Comparison of ENCODE assay signal across 15 cellular contexts in genomic region chr1:47637111-47637685, GRCh38.
DNase-seq lines count a peak whose midpoint lies in the region; ATAC-seq and TF ChIP-seq lines count a peak whose summit lies in the region.
"Had no signal": no experiment of that assay in that cellular context is flagged by ENCODE, and none has a peak within 500 bp of the region (broad histone marks: within the 10 kb centered on the region; RNA-seq: fewer than 3 reads in every experiment).

No MANE protein-coding gene starts in this region.

- H3K36me3 ChIP-seq in brain microvascular endothelial cell (replicated peaks) (no peaks in the 10 kb centered on the region), lower lobe of right lung (no peaks in the 10 kb centered on the region)

- H3K27ac Mint-ChIP-seq in activated naive CD4-positive, alpha-beta T cell treated with anti-CD3 and anti-CD28 coated beads for 36 hours, result no peak overlapping the region
- H3K27ac Mint-ChIP-seq: CD4-positive, alpha-beta T cell had no signal

- H3K9me3 Mint-ChIP-seq in activated naive CD4-positive, alpha-beta T cell treated with anti-CD3 and anti-CD28 coated beads for 36 hours, result no peaks in the 10 kb centered on the region
- H3K9me3 Mint-ChIP-seq: CD4-positive, alpha-beta T cell had no signal

- H3K4me1 ChIP-seq in lower lobe of right lung, result no peaks in the 10 kb centered on the region

- TF ChIP-seq CTCF in AG10803 (conservative IDR thresholded peaks at IDR 0.05; ENCODE audit: low read length) (no peak), brain microvascular endothelial cell (IDR thresholded peaks at IDR 0.05; ENCODE audit: low read depth, low read length, missing control alignments) (no peak), lower lobe of right lung (IDR thresholded peaks at IDR 0.05) (no peak)

- H3K27me3 Mint-ChIP-seq in activated naive CD4-positive, alpha-beta T cell treated with anti-CD3 and anti-CD28 coated beads for 36 hours (ENCODE audit: low read depth), result peaks cover 11% of the 10 kb centered on the region

- CTCF ChIA-PET in activated naive CD4-positive, alpha-beta T cell treated with anti-CD3 and anti-CD28 coated beads for 36 hours (lab: Charles Lee), result no interaction called here

- H3K9me3 ChIP-seq in lower lobe of right lung, result no peaks in the 10 kb centered on the region

- H3K27me3 ChIP-seq in brain microvascular endothelial cell (replicated peaks) (no peaks in the 10 kb centered on the region), lower lobe of right lung (ENCODE audit: low read depth) (no peaks in the 10 kb centered on the region)

- H3K4me1 Mint-ChIP-seq in activated naive CD4-positive, alpha-beta T cell treated with anti-CD3 and anti-CD28 coated beads for 36 hours (ENCODE audit: low read depth), result no peaks in the 10 kb centered on the region

- no peaks in the 10 kb centered on the region for H3K36me3 Mint-ChIP-seq in activated naive CD4-positive, alpha-beta T cell treated with anti-CD3 and anti-CD28 coated beads for 36 hours (ENCODE audit: low read depth)

- peak; percentile 18 for DNase-seq in AG10803 (ENCODE audit: low read depth)
- peak; percentile 57 for DNase-seq in H4 (ENCODE audit: low spot score)
- peak; percentile 45 for DNase-seq in brain microvascular endothelial cell
- peak; percentile 76 for DNase-seq in iris pigment epithelial cell (ENCODE audit: low read depth)
- DNase-seq in activated naive CD4-positive, alpha-beta T cell treated with anti-CD3 and anti-CD28 coated beads for 36 hours, result no peak
- DNase-seq in lower lobe of right lung, result no peak
- DNase-seq: Calu3; CD4-positive, alpha-beta T cell; GOT3; NCI-H1436; NCI-H2081 treated with DMSO at 0.1 percent for 48 hours; NCI-H226; NCI-H526; PC-3 had no signal

- H3K4me3 ChIP-seq in AG10803 (ENCODE audit: low read length) (no peak overlapping the region), brain microvascular endothelial cell (ENCODE audit: low read depth, low read length) (no peak overlapping the region), lower lobe of right lung (no peak overlapping the region)

- in situ Hi-C loops in brain microvascular endothelial cell (cut with HindIII; ENCODE audit: low pct_ligation_motif_present, low sequenced_read_pairs), result no loop called here

- H3K27ac ChIP-seq in brain microvascular endothelial cell, result no peak overlapping the region
- H3K27ac ChIP-seq in lower lobe of right lung, result no peak overlapping the region

- intact Hi-C loops in activated naive CD4-positive, alpha-beta T cell treated with anti-CD3 and anti-CD28 coated beads for 36 hours (cut with micrococcal nuclease), result no loop called here
- intact Hi-C loops in lower lobe of right lung (cut with DNase I), result no loop called here

- H3K4me3 Mint-ChIP-seq in activated naive CD4-positive, alpha-beta T cell treated with anti-CD3 and anti-CD28 coated beads for 36 hours, result no peak overlapping the region
- H3K4me3 Mint-ChIP-seq: CD4-positive, alpha-beta T cell had no signal

- ATAC-seq in GM21381 (IDR thresholded peaks at IDR 0.05; ENCODE audit: unreplicated experiment) (no peak), lower lobe of right lung (no peak)
- ATAC-seq: PC-3 had no signal

Comparison
In these comparisons a context has a peak if more than half of its experiments do, and no peak if none do; other contexts are left out.
1. DNase-seq: peak in AG10803 (single experiment), H4 (single experiment), brain microvascular endothelial cell (single experiment) and iris pigment epithelial cell (single experiment); none in activated naive CD4-positive, alpha-beta T cell treated with anti-CD3 and anti-CD28 coated beads for 36 hours (single experiment) and lower lobe of right lung (single experiment).